In the genomic region with DNA sequence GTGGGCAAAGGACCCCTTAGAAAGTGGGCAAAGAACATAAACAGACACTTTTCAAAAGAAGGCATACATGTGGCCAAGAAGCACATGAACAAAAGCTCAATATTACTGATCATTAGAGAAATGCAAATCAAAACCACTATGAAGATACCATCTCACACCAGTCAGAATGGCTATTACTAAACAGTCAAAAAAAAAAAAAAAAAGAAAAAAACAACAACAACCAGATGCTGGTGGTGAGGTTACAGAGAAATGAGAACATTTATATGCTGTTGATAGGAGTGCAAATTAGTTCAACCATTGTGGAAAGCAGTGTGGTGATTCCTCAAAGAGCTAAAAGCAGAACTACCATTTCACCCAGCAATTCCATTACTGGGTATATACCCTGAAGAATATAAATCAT, we compare ENCODE assay signal across 1 cellular context. TPM values are rescaled to one million over a fixed set of nuclear protein-coding genes. Genes with fewer than 3 reads are reported as not detected.
"Had no signal": no experiment of that assay in that cellular context is flagged by ENCODE, and none has a peak within 500 bp of the region (broad histone marks: within the 10 kb centered on the region; RNA-seq: fewer than 3 reads in every experiment).

No MANE protein-coding gene starts in this region.

RNA-seq across cellular contexts. Expression of gene NUTM2B, which starts 50.6 kb away (rescaled TPM):
- total RNA-seq: astrocyte had no signal
